23 cellular contexts compared by ENCODE assay signal in the genomic region with DNA sequence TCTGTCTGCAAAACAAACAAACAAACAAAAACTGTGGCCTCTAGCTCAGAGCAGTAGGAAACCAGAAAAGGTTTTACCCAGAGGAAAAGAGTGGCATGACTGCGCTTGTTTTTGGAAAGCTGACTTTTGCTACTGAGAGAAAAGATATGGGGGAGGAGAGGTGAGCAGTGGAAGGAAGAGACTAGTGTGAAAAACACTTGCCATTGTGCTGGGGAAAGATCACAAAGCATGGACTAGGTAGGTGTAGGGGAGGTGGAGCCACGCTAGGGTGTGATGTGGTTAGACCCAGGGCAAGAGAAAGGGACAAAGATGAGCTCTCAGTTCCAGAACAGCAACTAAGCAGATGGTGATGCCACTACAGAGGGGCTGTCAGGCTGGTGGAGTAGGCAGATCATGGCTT.
"Had no signal": no experiment of that assay in that cellular context is flagged by ENCODE, and none has a peak within 500 bp of the region (broad histone marks: within the 10 kb centered on the region; RNA-seq: fewer than 3 reads in every experiment).

No MANE protein-coding gene starts in this region.

- H3K4me3 Mint-ChIP-seq: dendritic cell treated with granulocyte-macrophage colony-stimulating factor and Interleukin-4, amounts not matched to agents 40 ng/mL and 50 ng/mL, for 4 days; effector memory CD8-positive, alpha-beta T cell; endodermal cell; mesothelial cell of epicardium; naive thymus-derived CD4-positive, alpha-beta T cell had no signal

- H3K27ac Mint-ChIP-seq: dendritic cell treated with granulocyte-macrophage colony-stimulating factor and Interleukin-4, amounts not matched to agents 40 ng/mL and 50 ng/mL, for 4 days; effector memory CD8-positive, alpha-beta T cell; endodermal cell; mesothelial cell of epicardium; naive thymus-derived CD4-positive, alpha-beta T cell had no signal

- H3K27ac ChIP-seq: colonic mucosa, epithelial cell of prostate, esophagus squamous epithelium, gastrocnemius medialis, heart right ventricle, left lung, lower lobe of right lung had no signal

- H3K9me3 Mint-ChIP-seq: endodermal cell, mesothelial cell of epicardium had no signal

- H3K9me3 ChIP-seq: colonic mucosa, esophagus squamous epithelium, gastrocnemius medialis, heart right ventricle, left lung, lower lobe of right lung had no signal

- H3K27me3 Mint-ChIP-seq: dendritic cell treated with granulocyte-macrophage colony-stimulating factor and Interleukin-4, amounts not matched to agents 40 ng/mL and 50 ng/mL, for 4 days; effector memory CD8-positive, alpha-beta T cell had no signal

- H3K27me3 ChIP-seq: colonic mucosa, gastrocnemius medialis, heart right ventricle, left lung had no signal

- H3K4me3 ChIP-seq: colonic mucosa, esophagus squamous epithelium, gastrocnemius medialis, heart right ventricle, left lung, lower lobe of right lung had no signal

- H3K36me3 ChIP-seq: colonic mucosa, gastrocnemius medialis, left lung, lower lobe of right lung had no signal

- H3K4me1 Mint-ChIP-seq: naive thymus-derived CD4-positive, alpha-beta T cell had no signal

- DNase-seq: colonic mucosa; cortex of kidney; effector CD8-positive, alpha-beta T cell; effector memory CD8-positive, alpha-beta T cell; endodermal cell; erythroblast; esophagus squamous epithelium; foreskin fibroblast; foreskin melanocyte; gastrocnemius medialis; glutamatergic neuron; heart right ventricle; hippocampal formation; left cardiac atrium; left lung; left ventricle myocardium superior; lower lobe of right lung; mesenchymal stem cell; naive thymus-derived CD4-positive, alpha-beta T cell had no signal

- ATAC-seq: effector memory CD8-positive, alpha-beta T cell; esophagus mucosa; gastrocnemius medialis; heart right ventricle; left cardiac atrium; left lung; left ventricle myocardium superior; lower lobe of right lung; naive thymus-derived CD4-positive, alpha-beta T cell had no signal

- H3K4me1 ChIP-seq: colonic mucosa, esophagus squamous epithelium, left lung, lower lobe of right lung had no signal
